Comparison of ENCODE assay signal across 34 cellular contexts in genomic region chr6:170210651-170211403, GRCh38.
A peak's percentile ranks its signal among the peaks of the same experiment; 100 is the strongest.
DNase-seq lines count a peak whose midpoint lies in the region; ATAC-seq, FAIRE-seq and TF ChIP-seq lines count a peak whose summit lies in the region.
"Had no signal": no experiment of that assay in that cellular context is flagged by ENCODE, and none has a peak within 500 bp of the region (broad histone marks: within the 10 kb centered on the region; RNA-seq: fewer than 3 reads in every experiment).

No MANE protein-coding gene starts in this region.

- H3K4me3 ChIP-seq in kidney (ENCODE audit: low read length in 2 of 2) = no peak overlapping the region
- H3K4me3 ChIP-seq: BLaER1 treated with 17β-estradiol and CSF1 and Interleukin-3, amounts not matched to agents 10 nM and 100 nM; left lung; PC-9; tibial artery had no signal

- H3K4me1 ChIP-seq in kidney (ENCODE audit: control insufficient read depth in 1 of 2, insufficient read depth in 1 of 2, low read depth in 1 of 2, low read length in 2 of 2) = peaks cover 0 to 2% of the 10 kb centered on the region in 2 donors
- H3K4me1 ChIP-seq: BLaER1 treated with 17β-estradiol and CSF1 and Interleukin-3, amounts not matched to agents 10 nM and 100 nM; left lung; tibial artery had no signal

- H3K9me3 ChIP-seq in kidney (ENCODE audit: control insufficient read depth in 1 of 2, low read length in 2 of 2) = no peaks in the 10 kb centered on the region
- H3K9me3 ChIP-seq: BLaER1 treated with 17β-estradiol and CSF1 and Interleukin-3, amounts not matched to agents 10 nM and 100 nM; left lung; tibial artery had no signal

- no peak overlapping the region for H3K9ac ChIP-seq in kidney (ENCODE audit: low read length in 2 of 2)
- H3K9ac ChIP-seq: BLaER1 treated with 17β-estradiol and CSF1 and Interleukin-3, amounts not matched to agents 10 nM and 100 nM had no signal

- no peak overlapping the region for H3K4me3 Mint-ChIP-seq in activated naive CD4-positive, alpha-beta T cell treated with anti-CD3 and anti-CD28 coated beads, Interleukin-2, amount 10 ng/mL, durations not matched to agents 7 days and 5 days
- H3K4me3 Mint-ChIP-seq in activated T-helper 2 cell treated with anti-CD3 and anti-CD28 coated beads, Interferon-gamma antibody, Interleukin-2, Interleukin-4, amounts not matched to agents 10 μg/mL and 5 μg/mL and 100 μg/mL, durations not matched to agents 14 hours and 24 hours and 36 hours (ENCODE audit: low read depth) = no peak overlapping the region
- H3K4me3 Mint-ChIP-seq in type B pancreatic cell = no peak overlapping the region
- H3K4me3 Mint-ChIP-seq: activated naive CD4-positive, alpha-beta T cell treated with anti-CD3 and anti-CD28 coated beads for 36 hours; activated T-cell treated with anti-CD3 and anti-CD28 coated beads, Interleukin-2, amount 50 U/mL, for 4 hours; H9; immature natural killer cell had no signal

- H3K27me3 Mint-ChIP-seq in activated naive CD4-positive, alpha-beta T cell treated with anti-CD3 and anti-CD28 coated beads, Interleukin-2, amount 10 ng/mL, durations not matched to agents 7 days and 5 days = no peaks in the 10 kb centered on the region
- H3K27me3 Mint-ChIP-seq in activated T-helper 2 cell treated with anti-CD3 and anti-CD28 coated beads, Interferon-gamma antibody, Interleukin-2, Interleukin-4, amounts not matched to agents 10 μg/mL and 5 μg/mL and 100 μg/mL, durations not matched to agents 14 hours and 24 hours and 36 hours (ENCODE audit: low read depth) = no peaks in the 10 kb centered on the region
- H3K27me3 Mint-ChIP-seq in type B pancreatic cell = peaks cover 26% of the 10 kb centered on the region
- H3K27me3 Mint-ChIP-seq: naive B cell had no signal

- ATAC-seq in HG02610 (IDR thresholded peaks at IDR 0.05; ENCODE audit: unreplicated experiment) = no peak
- ATAC-seq: activated T-cell treated with anti-CD3 and anti-CD28 coated beads, Interleukin-2, amount 50 U/mL, for 4 hours; left lung had no signal

- no peak for TF ChIP-seq CTCF in kidney (IDR thresholded peaks at IDR 0.05; ENCODE audit: borderline replicate concordance, extremely low read depth, insufficient read depth)
- no peak for TF ChIP-seq CTCF in type B pancreatic cell (conservative IDR thresholded peaks at IDR 0.05)

- H3K36me3 Mint-ChIP-seq in activated naive CD4-positive, alpha-beta T cell treated with anti-CD3 and anti-CD28 coated beads, Interleukin-2, amount 10 ng/mL, durations not matched to agents 7 days and 5 days = peaks cover 2% of the 10 kb centered on the region
- H3K36me3 Mint-ChIP-seq in activated T-helper 2 cell treated with anti-CD3 and anti-CD28 coated beads, Interferon-gamma antibody, Interleukin-2, Interleukin-4, amounts not matched to agents 10 μg/mL and 5 μg/mL and 100 μg/mL, durations not matched to agents 14 hours and 24 hours and 36 hours (ENCODE audit: low read depth) = no peaks in the 10 kb centered on the region
- no peaks in the 10 kb centered on the region for H3K36me3 Mint-ChIP-seq in type B pancreatic cell
- H3K36me3 Mint-ChIP-seq: immature natural killer cell, naive B cell had no signal

- FAIRE-seq in kidney (lab: Jason Lieb, UNC) = no peak
- FAIRE-seq: frontal cortex, GM19239, small intestine had no signal

- H3K4me1 Mint-ChIP-seq in activated naive CD4-positive, alpha-beta T cell treated with anti-CD3 and anti-CD28 coated beads, Interleukin-2, amount 10 ng/mL, durations not matched to agents 7 days and 5 days = no peaks in the 10 kb centered on the region
- no peaks in the 10 kb centered on the region for H3K4me1 Mint-ChIP-seq in activated T-helper 2 cell treated with anti-CD3 and anti-CD28 coated beads, Interferon-gamma antibody, Interleukin-2, Interleukin-4, amounts not matched to agents 10 μg/mL and 5 μg/mL and 100 μg/mL, durations not matched to agents 14 hours and 24 hours and 36 hours (ENCODE audit: low read depth)
- H3K4me1 Mint-ChIP-seq in type B pancreatic cell (ENCODE audit: unreplicated experiment) = no peaks in the 10 kb centered on the region
- H3K4me1 Mint-ChIP-seq: H9 had no signal

- H3K36me3 ChIP-seq in kidney (ENCODE audit: control insufficient read depth in 1 of 2, insufficient read depth in 2 of 2, low read length in 2 of 2) = no peaks in the 10 kb centered on the region
- H3K36me3 ChIP-seq: BLaER1 treated with 17β-estradiol and CSF1 and Interleukin-3, amounts not matched to agents 10 nM and 100 nM; left lung; tibial artery had no signal

- H3K27ac ChIP-seq in kidney (ENCODE audit: low read depth in 2 of 2, low read length in 2 of 2) = no peak overlapping the region
- H3K27ac ChIP-seq: BLaER1 treated with 17β-estradiol and CSF1 and Interleukin-3, amounts not matched to agents 10 nM and 100 nM; left lung; PC-9; tibial artery had no signal

- peak; percentile 8 for DNase-seq in activated naive CD4-positive, alpha-beta T cell treated with anti-CD3 and anti-CD28 coated beads, Interleukin-2, amount 10 ng/mL, durations not matched to agents 7 days and 5 days
- no peak for DNase-seq in activated naive CD4-positive, alpha-beta T cell (lab: John Stamatoyannopoulos, UW)
- DNase-seq in activated T-helper 2 cell treated with anti-CD3 and anti-CD28 coated beads, Interferon-gamma antibody, Interleukin-2, Interleukin-4, amounts not matched to agents 10 μg/mL and 5 μg/mL and 100 μg/mL, durations not matched to agents 14 hours and 24 hours and 36 hours (ENCODE audit: low spot score) = peak; percentile 1
- DNase-seq in kidney = peak; percentile 47
- DNase-seq in type B pancreatic cell (ENCODE audit: extremely low spot score, unreplicated experiment) = peak; percentile 49
- DNase-seq in OCI-M1 (lab: John Stamatoyannopoulos, UW) = no peak
- DNase-seq: activated CD4-positive, alpha-beta T cell treated with anti-CD3 and anti-CD28 coated beads, Interleukin-2, amount 50 U/mL, for 4 hours; activated T-cell treated with anti-CD3 and anti-CD28 coated beads, Interleukin-2, amount 50 U/mL, for 4 hours; amygdala; cortex of kidney; DMS79; GDM1; H9; hippocampal formation; naive B cell; NCI-H1092; NCI-H187; NCI-H2171; NCI-H524; nucleus accumbens; PC-9; SHP77; small intestine; stimulated activated CD4-positive, alpha-beta T cell treated with anti-CD3 and anti-CD28 coated beads, Interleukin-1b, Interleukin-23, amount 100 ng/mL, for 48 hours; stimulated activated CD8-positive, alpha-beta memory T cell treated with anti-CD3 and anti-CD28 coated beads, Interleukin-4, amount 100 ng/mL, for 48 hours; T1000 had no signal

- CTCF ChIA-PET in activated naive CD4-positive, alpha-beta T cell treated with anti-CD3 and anti-CD28 coated beads, Interleukin-2, amount 10 ng/mL, durations not matched to agents 7 days and 5 days (lab: Charles Lee) = no interaction called here

- intact Hi-C loops in activated T-helper 2 cell treated with anti-CD3 and anti-CD28 coated beads, Interferon-gamma antibody, Interleukin-2, Interleukin-4, amounts not matched to agents 10 μg/mL and 5 μg/mL and 100 μg/mL, durations not matched to agents 14 hours and 24 hours and 36 hours (cut with micrococcal nuclease) = no loop called here
- intact Hi-C loops in kidney (cut with DNase I) = no loop called here

- H3K9me3 Mint-ChIP-seq in activated naive CD4-positive, alpha-beta T cell treated with anti-CD3 and anti-CD28 coated beads, Interleukin-2, amount 10 ng/mL, durations not matched to agents 7 days and 5 days = peaks cover 12% of the 10 kb centered on the region
- H3K9me3 Mint-ChIP-seq in activated T-helper 2 cell treated with anti-CD3 and anti-CD28 coated beads, Interferon-gamma antibody, Interleukin-2, Interleukin-4, amounts not matched to agents 10 μg/mL and 5 μg/mL and 100 μg/mL, durations not matched to agents 14 hours and 24 hours and 36 hours = peaks cover 16% of the 10 kb centered on the region
- no peaks in the 10 kb centered on the region for H3K9me3 Mint-ChIP-seq in type B pancreatic cell
- H3K9me3 Mint-ChIP-seq: activated naive CD4-positive, alpha-beta T cell treated with anti-CD3 and anti-CD28 coated beads for 36 hours; activated T-cell treated with anti-CD3 and anti-CD28 coated beads, Interleukin-2, amount 50 U/mL, for 4 hours; immature natural killer cell had no signal

- H3K27ac Mint-ChIP-seq in activated naive CD4-positive, alpha-beta T cell treated with anti-CD3 and anti-CD28 coated beads, Interleukin-2, amount 10 ng/mL, durations not matched to agents 7 days and 5 days = no peak overlapping the region
- no peak overlapping the region for H3K27ac Mint-ChIP-seq in activated T-helper 2 cell treated with anti-CD3 and anti-CD28 coated beads, Interferon-gamma antibody, Interleukin-2, Interleukin-4, amounts not matched to agents 10 μg/mL and 5 μg/mL and 100 μg/mL, durations not matched to agents 14 hours and 24 hours and 36 hours
- no peak overlapping the region for H3K27ac Mint-ChIP-seq in type B pancreatic cell
- H3K27ac Mint-ChIP-seq: activated naive CD4-positive, alpha-beta T cell treated with anti-CD3 and anti-CD28 coated beads for 36 hours; H9 had no signal

Comparison
In these comparisons a context has a peak if more than half of its experiments do, and no peak if none do; other contexts are left out.
1. DNase-seq: peak in activated naive CD4-positive, alpha-beta T cell treated with anti-CD3 and anti-CD28 coated beads, Interleukin-2, amount 10 ng/mL, durations not matched to agents 7 days and 5 days (single experiment), activated T-helper 2 cell treated with anti-CD3 and anti-CD28 coated beads, Interferon-gamma antibody, Interleukin-2, Interleukin-4, amounts not matched to agents 10 μg/mL and 5 μg/mL and 100 μg/mL, durations not matched to agents 14 hours and 24 hours and 36 hours (single experiment), kidney (single experiment) and type B pancreatic cell (single experiment); none in activated naive CD4-positive, alpha-beta T cell (0 of 4) and OCI-M1 (single experiment).